In genomic region chr10:46223064-46223480, GRCh38 we compare ENCODE assay signal across 12 cellular contexts.
DNase-seq lines count a peak whose midpoint lies in the region; ATAC-seq, FAIRE-seq and TF ChIP-seq lines count a peak whose summit lies in the region.
"Had no signal": no experiment of that assay in that cellular context is flagged by ENCODE, and none has a peak within 500 bp of the region (broad histone marks: within the 10 kb centered on the region; RNA-seq: fewer than 3 reads in every experiment).

No MANE protein-coding gene starts in this region.

- no peak overlapping the region for H2AFZ ChIP-seq in osteoblast (ENCODE audit: low read length)

- peaks cover 3% of the 10 kb centered on the region for H3K4me1 Mint-ChIP-seq in activated T-cell treated with anti-CD3 and anti-CD28 coated beads, Interleukin-2, amount 50 U/mL, for 4 hours (ENCODE audit: low read depth)

- H3K36me3 ChIP-seq in osteoblast (ENCODE audit: insufficient read depth, low read length) = no peaks in the 10 kb centered on the region

- DNase-seq in D721Med (ENCODE audit: insufficient read length, low spot score) (no peak), HFF-Myc (ENCODE audit: extremely low read depth, low read depth) (no peak), osteoblast (ENCODE audit: insufficient read length, low spot score, missing footprints) (peak; percentile 73), GM10266 (ENCODE audit: extremely low spot score) (no peak)
- DNase-seq in activated T-cell treated with anti-CD3 and anti-CD28 coated beads, Interleukin-2, amount 50 U/mL, for 4 hours = no peak
- DNase-seq: NCI-H2081 treated with DMSO at 0.1 percent for 48 hours, occipital lobe, T-helper 1 cell had no signal

- H3K9me3 Mint-ChIP-seq in activated T-cell treated with anti-CD3 and anti-CD28 coated beads, Interleukin-2, amount 50 U/mL, for 4 hours = no peaks in the 10 kb centered on the region

- no peak overlapping the region for H3K27ac ChIP-seq in osteoblast (ENCODE audit: low read depth, low read length)

- FAIRE-seq in D721Med (lab: Jason Lieb, UNC) = no peak
- FAIRE-seq: endometrium, islet of Langerhans had no signal

- peak; percentile 28 to 49 for ATAC-seq in activated T-cell treated with anti-CD3 and anti-CD28 coated beads, Interleukin-2, amount 50 U/mL, for 4 hours
- no peak for ATAC-seq in HG03442 (IDR thresholded peaks at IDR 0.05; ENCODE audit: unreplicated experiment)
- no peak for ATAC-seq in GM21526 (IDR thresholded peaks at IDR 0.05; ENCODE audit: low FRiP score, unreplicated experiment)

- no peak overlapping the region for H3K4me2 ChIP-seq in osteoblast (ENCODE audit: insufficient read depth, low read length)

- no peaks in the 10 kb centered on the region for H3K9me3 ChIP-seq in osteoblast (ENCODE audit: low read depth, low read length)

- H3K36me3 Mint-ChIP-seq in activated T-cell treated with anti-CD3 and anti-CD28 coated beads, Interleukin-2, amount 50 U/mL, for 4 hours (ENCODE audit: insufficient read depth) = peaks cover 27% of the 10 kb centered on the region

- H3K27me3 ChIP-seq in osteoblast (ENCODE audit: insufficient read depth, low read length) = no peaks in the 10 kb centered on the region

- H3K79me2 ChIP-seq in osteoblast (ENCODE audit: insufficient read depth, low read length) = no peaks in the 10 kb centered on the region

- H3K4me3 ChIP-seq in HFF-Myc (replicated peaks; ENCODE audit: low read depth, low read length) = no peak overlapping the region
- no peak overlapping the region for H3K4me3 ChIP-seq in osteoblast (ENCODE audit: insufficient read depth, low read length)

- TF ChIP-seq CTCF in D721Med (IDR thresholded peaks at IDR 0.05; ENCODE audit: insufficient read depth, missing control alignments) (peak; percentile 1), HFF-Myc (IDR thresholded peaks at IDR 0.05; ENCODE audit: low read depth, low read length, missing control alignments) (peak; percentile 38), osteoblast (IDR thresholded peaks at IDR 0.05; ENCODE audit: extremely low read depth, low read depth, low read length) (no peak), GM10266 (IDR thresholded peaks at IDR 0.05; ENCODE audit: control insufficient read depth, insufficient read depth, low read depth, missing control alignments) (no peak)

- H3K27me3 Mint-ChIP-seq in activated T-cell treated with anti-CD3 and anti-CD28 coated beads, Interleukin-2, amount 50 U/mL, for 4 hours (ENCODE audit: low read depth) = no peaks in the 10 kb centered on the region

- H4K20me1 ChIP-seq in osteoblast (ENCODE audit: insufficient read depth, low read length) = no peaks in the 10 kb centered on the region

- no peak overlapping the region for H3K4me3 Mint-ChIP-seq in activated T-cell treated with anti-CD3 and anti-CD28 coated beads, Interleukin-2, amount 50 U/mL, for 4 hours

- H3K4me1 ChIP-seq in osteoblast (ENCODE audit: insufficient read depth, low read length) = no peaks in the 10 kb centered on the region

Comparison
In these comparisons a context has a peak if more than half of its experiments do, and no peak if none do; other contexts are left out.
1. CTCF ChIP-seq: peak in D721Med (single experiment) and HFF-Myc (single experiment); none in osteoblast (single experiment) and GM10266 (single experiment).
2. ATAC-seq: peak in activated T-cell treated with anti-CD3 and anti-CD28 coated beads, Interleukin-2, amount 50 U/mL, for 4 hours (2 of 2); none in HG03442 (single experiment) and GM21526 (single experiment).